18 cellular contexts compared by ENCODE assay signal in the genomic region with DNA sequence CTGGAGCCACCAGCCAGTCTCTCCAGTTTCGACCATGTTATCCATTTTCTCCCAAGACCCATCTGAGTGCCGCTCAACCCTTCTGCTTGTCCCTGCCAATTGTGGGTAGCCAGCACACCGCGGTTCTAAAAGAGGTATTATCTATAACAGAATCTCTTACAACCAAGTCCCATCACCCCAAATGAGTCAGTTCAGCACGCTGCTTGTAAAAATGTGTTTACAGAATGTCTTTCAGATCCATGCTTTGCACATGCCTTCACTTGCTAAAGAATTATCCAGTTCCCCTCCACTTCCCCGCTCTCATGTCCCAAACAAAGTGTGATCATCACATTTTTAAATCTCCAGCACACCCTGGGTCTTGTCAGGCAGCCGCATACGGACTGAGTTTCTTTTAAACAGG. TPM values are rescaled to one million over a fixed set of nuclear protein-coding genes. Genes with fewer than 3 reads are reported as not detected.
DNase-seq lines count a peak whose midpoint lies in the region; ATAC-seq and TF ChIP-seq lines count a peak whose summit lies in the region.
"Had no signal": no experiment of that assay in that cellular context is flagged by ENCODE, and none has a peak within 500 bp of the region (broad histone marks: within the 10 kb centered on the region; RNA-seq: fewer than 3 reads in every experiment).

No MANE protein-coding gene starts in this region.

- H3K27me3 ChIP-seq in SJCRH30 (no peaks in the 10 kb centered on the region), esophagus squamous epithelium (no peaks in the 10 kb centered on the region), neuron (ENCODE audit: insufficient read depth, low read length) (no peaks in the 10 kb centered on the region)
- H3K27me3 ChIP-seq: BLaER1 had no signal

- 17 to 24% methylated on average over 8 of the region's 8 CpGs for WGBS in esophagus squamous epithelium, 2 donors

- H3K4me1 ChIP-seq in SJCRH30, result peaks cover 12% of the 10 kb centered on the region; the same call in 1 of the 2 replicates
- H3K4me1 ChIP-seq in esophagus squamous epithelium, result peaks cover 13 to 81% (median 47%) of the 10 kb centered on the region in 3 donors
- peaks cover 11% of the 10 kb centered on the region for H3K4me1 ChIP-seq in neuron (ENCODE audit: insufficient read depth, low read length)
- H3K4me1 ChIP-seq: psoas muscle had no signal

- H3K36me3 ChIP-seq in SJCRH30, result no peaks in the 10 kb centered on the region
- H3K36me3 ChIP-seq in esophagus squamous epithelium, result no peaks in the 10 kb centered on the region
- H3K36me3 ChIP-seq in neuron (ENCODE audit: insufficient read depth, low read length), result no peaks in the 10 kb centered on the region
- H3K36me3 ChIP-seq: BLaER1 had no signal

- no peak for TF ChIP-seq POLR2A in esophagus squamous epithelium (IDR thresholded peaks at IDR 0.05)

- DNase-seq in SJCRH30 (peak in 1 of 2 experiments; percentile 44), esophagus squamous epithelium (lab: John Stamatoyannopoulos, UW) (no peak), ureter (ENCODE audit: low spot score) (peak; percentile 49), NCI-H1436 (lab: John Stamatoyannopoulos, UW) (no peak)
- DNase-seq in activated CD8-positive, alpha-beta memory T cell treated with anti-CD3 and anti-CD28 coated beads, Interleukin-2, amount 50 U/mL, for 48 hours, result no peak
- DNase-seq: activated CD4-positive, alpha-beta T cell treated with anti-CD3 and anti-CD28 coated beads for 1 hour; cortex of kidney; erythroblast; MM.1S; mucosa of descending colon; NCI-H187 treated with DMSO at 0.1 percent for 48 hours; NCI-H446 treated with DMSO at 0.1 percent for 48 hours; psoas muscle; stimulated activated naive CD8-positive, alpha-beta T cell treated with anti-CD3 and anti-CD28 coated beads, Interleukin-15, amount 100 ng/mL, for 72 hours; T1000 had no signal

- H3K27ac ChIP-seq in SJCRH30 (no peak overlapping the region; the same call in 1 of the 2 replicates), esophagus squamous epithelium (peak overlapping the region; percentile 61 to 86 (median 73))
- H3K27ac ChIP-seq: BLaER1, psoas muscle had no signal

- no peak for ATAC-seq in HG03354 (IDR thresholded peaks at IDR 0.05; ENCODE audit: poor library complexity, severe bottlenecking, unreplicated experiment)
- ATAC-seq: mucosa of descending colon; psoas muscle; stimulated activated naive CD8-positive, alpha-beta T cell treated with anti-CD3 and anti-CD28 coated beads, Interleukin-15, amount 100 ng/mL, for 72 hours had no signal

- peak overlapping the region; percentile 29 for H2AFZ ChIP-seq in neuron (ENCODE audit: low read depth, low read length)

- no peak for TF ChIP-seq CTCF in esophagus squamous epithelium (IDR thresholded peaks at IDR 0.05)

- no peaks in the 10 kb centered on the region for H3K9me3 ChIP-seq in SJCRH30 (replicated peaks)
- H3K9me3 ChIP-seq in esophagus squamous epithelium, result no peaks in the 10 kb centered on the region
- no peaks in the 10 kb centered on the region for H3K9me3 ChIP-seq in neuron (ENCODE audit: low read length)
- H3K9me3 ChIP-seq: BLaER1, mucosa of descending colon, psoas muscle had no signal

- peak overlapping the region; percentile 42 for H3K4me3 ChIP-seq in SJCRH30
- H3K4me3 ChIP-seq in esophagus squamous epithelium, result peak overlapping the region in 1 of 4 donors; percentile 35
- H3K4me3 ChIP-seq in neuron (ENCODE audit: low read length), result no peak overlapping the region
- H3K4me3 ChIP-seq: BLaER1, mucosa of descending colon, psoas muscle had no signal

- intact Hi-C loops in esophagus squamous epithelium (cut with DNase I), result no loop called here

RNA-seq across cellular contexts. Expression of a gene that starts 29.6 kb away (rescaled TPM):
- total RNA-seq in SJCRH30 (2014; rRNA removed; shearing (Covaris generic)), result 44.8 and 45.9 TPM in 2 replicates
- 10 to 100 TPM; 22.5 to 58.0 (median 44.4) TPM for total RNA-seq in esophagus squamous epithelium
- total RNA-seq in ureter, result 36.2 TPM
